ENCODE assay signal across 16 cellular contexts in genomic region chr18:79566841-79567370, GRCh38.
DNase-seq lines count a peak whose midpoint lies in the region; ATAC-seq, FAIRE-seq and TF ChIP-seq lines count a peak whose summit lies in the region.
"Had no signal": no experiment of that assay in that cellular context is flagged by ENCODE, and none has a peak within 500 bp of the region (broad histone marks: within the 10 kb centered on the region; RNA-seq: fewer than 3 reads in every experiment).

No MANE protein-coding gene starts in this region.

- TF ChIP-seq CTCF in natural killer cell (IDR thresholded peaks at IDR 0.05) (no peak), mesothelial cell of epicardium (IDR thresholded peaks at IDR 0.05; ENCODE audit: unreplicated experiment) (no peak), gastrocnemius medialis (IDR thresholded peaks at IDR 0.05 in 4 of 5, conservative IDR thresholded peaks at IDR 0.05 in 1 of 5) (no peak), colonic mucosa (IDR thresholded peaks at IDR 0.05) (no peak)

- H3K9me3 ChIP-seq in gastrocnemius medialis: no peaks in the 10 kb centered on the region
- H3K9me3 ChIP-seq in small intestine (ENCODE audit: control insufficient read depth, low read depth): no peaks in the 10 kb centered on the region
- no peaks in the 10 kb centered on the region for H3K9me3 ChIP-seq in colonic mucosa

- peak in 1 of 2 donors; percentile 29 for ATAC-seq in natural killer cell treated with Interleukin-12 subunit alpha and Interleukin-12 subunit beta and Interleukin-15 and Interleukin-18, amount 100 ng/mL, for 72 hours
- ATAC-seq in natural killer cell (no peak), gastrocnemius medialis (no peak), GM21528 (IDR thresholded peaks at IDR 0.05; ENCODE audit: low FRiP score, unreplicated experiment) (no peak)
- ATAC-seq: naive thymus-derived CD8-positive, alpha-beta T cell had no signal

- no peak for FAIRE-seq in small intestine (lab: Jason Lieb, UNC)

- H3K4me3 Mint-ChIP-seq in natural killer cell treated with Interleukin-12 subunit alpha and Interleukin-12 subunit beta and Interleukin-15 and Interleukin-18, amount 100 ng/mL, for 72 hours: no peak overlapping the region
- H3K4me3 Mint-ChIP-seq in natural killer cell (no peak overlapping the region), mesothelial cell of epicardium (no peak overlapping the region)
- H3K4me3 Mint-ChIP-seq: activated CD4-positive, alpha-beta T cell treated with anti-CD3 and anti-CD28 coated beads, Interleukin-2, amount 10 ng/mL, durations not matched to agents 24 days and 14 days; naive thymus-derived CD8-positive, alpha-beta T cell had no signal

- no peaks in the 10 kb centered on the region for H3K9me3 Mint-ChIP-seq in natural killer cell treated with Interleukin-12 subunit alpha and Interleukin-12 subunit beta and Interleukin-15 and Interleukin-18, amount 100 ng/mL, for 72 hours
- no peaks in the 10 kb centered on the region for H3K9me3 Mint-ChIP-seq in natural killer cell
- no peaks in the 10 kb centered on the region for H3K9me3 Mint-ChIP-seq in mesothelial cell of epicardium
- H3K9me3 Mint-ChIP-seq: activated CD4-positive, alpha-beta T cell treated with anti-CD3 and anti-CD28 coated beads, Interleukin-2, amount 10 ng/mL, durations not matched to agents 24 days and 14 days had no signal

- no peaks in the 10 kb centered on the region for H3K4me1 Mint-ChIP-seq in natural killer cell treated with Interleukin-12 subunit alpha and Interleukin-12 subunit beta and Interleukin-15 and Interleukin-18, amount 100 ng/mL, for 72 hours (ENCODE audit: low read depth in 2 of 2)
- no peaks in the 10 kb centered on the region for H3K4me1 Mint-ChIP-seq in natural killer cell
- peaks cover 29% of the 10 kb centered on the region for H3K4me1 Mint-ChIP-seq in mesothelial cell of epicardium
- H3K4me1 Mint-ChIP-seq: activated CD4-positive, alpha-beta T cell treated with anti-CD3 and anti-CD28 coated beads, Interleukin-2, amount 10 ng/mL, durations not matched to agents 24 days and 14 days had no signal

- H3K4me3 ChIP-seq in gastrocnemius medialis (no peak overlapping the region), small intestine (ENCODE audit: low read depth in 1 of 2, low read length in 2 of 2) (no peak overlapping the region), colonic mucosa (no peak overlapping the region)
- H3K4me3 ChIP-seq: PC-9 had no signal

- WGBS in small intestine, 3 donors: 83 to 90% (median 90%) methylated on average over 22 of the region's 22 CpGs

- H3K27ac Mint-ChIP-seq in natural killer cell treated with Interleukin-12 subunit alpha and Interleukin-12 subunit beta and Interleukin-15 and Interleukin-18, amount 100 ng/mL, for 72 hours: no peak overlapping the region
- H3K27ac Mint-ChIP-seq in natural killer cell (no peak overlapping the region), mesothelial cell of epicardium (peak overlapping the region; percentile 98)
- H3K27ac Mint-ChIP-seq: activated CD4-positive, alpha-beta T cell treated with anti-CD3 and anti-CD28 coated beads, Interleukin-2, amount 10 ng/mL, durations not matched to agents 24 days and 14 days had no signal

- intact Hi-C loops in natural killer cell (cut with micrococcal nuclease) (no loop called here), gastrocnemius medialis (cut with DNase I; ENCODE audit: low total_unique reads) (no loop called here), colonic mucosa (cut with DNase I) (no loop called here)

- H3K27ac ChIP-seq in epithelial cell of prostate: peak overlapping the region; percentile 76
- H3K27ac ChIP-seq in gastrocnemius medialis: no peak overlapping the region
- no peak overlapping the region for H3K27ac ChIP-seq in small intestine (ENCODE audit: low read depth in 1 of 2, low read length in 1 of 2)
- no peak overlapping the region for H3K27ac ChIP-seq in colonic mucosa
- H3K27ac ChIP-seq: PC-9 had no signal

- no peaks in the 10 kb centered on the region for H3K36me3 Mint-ChIP-seq in natural killer cell treated with Interleukin-12 subunit alpha and Interleukin-12 subunit beta and Interleukin-15 and Interleukin-18, amount 100 ng/mL, for 72 hours
- H3K36me3 Mint-ChIP-seq in natural killer cell (no peaks in the 10 kb centered on the region), mesothelial cell of epicardium (no peaks in the 10 kb centered on the region)

- H3K27me3 ChIP-seq in gastrocnemius medialis (no peaks in the 10 kb centered on the region), small intestine (ENCODE audit: control insufficient read depth in 2 of 2, insufficient read depth in 2 of 2, low read length in 2 of 2) (no peaks in the 10 kb centered on the region), colonic mucosa (no peaks in the 10 kb centered on the region)

- H3K36me3 ChIP-seq in gastrocnemius medialis (no peaks in the 10 kb centered on the region), small intestine (ENCODE audit: control insufficient read depth in 2 of 2, insufficient read depth in 2 of 2, low read length in 2 of 2) (no peaks in the 10 kb centered on the region), colonic mucosa (no peaks in the 10 kb centered on the region)

- in situ Hi-C loops in gastrocnemius medialis (cut with MboI; ENCODE audit: low sequenced_read_pairs in 4 of 4): no loop called here

- no peak overlapping the region for H3K9ac ChIP-seq in colonic mucosa (ENCODE audit: low read depth in 2 of 2, low read length in 2 of 2)

- TF ChIP-seq POLR2A in gastrocnemius medialis (IDR thresholded peaks at IDR 0.05): no peak

- peak; percentile 49 for DNase-seq in natural killer cell treated with Interleukin-12 subunit alpha and Interleukin-12 subunit beta and Interleukin-15 and Interleukin-18, amount 100 ng/mL, for 72 hours (ENCODE audit: low spot score)
- DNase-seq in natural killer cell (no peak), epithelial cell of prostate (ENCODE audit: low read depth, low spot score) (no peak), mesothelial cell of epicardium (ENCODE audit: low spot score in 2 of 2, unreplicated experiment in 2 of 2) (no peak), gastrocnemius medialis (no peak), small intestine (no peak), colonic mucosa (no peak)
- DNase-seq: ACHN; activated CD4-positive, alpha-beta T cell treated with anti-CD3 and anti-CD28 coated beads, Interleukin-2, amount 10 ng/mL, durations not matched to agents 24 days and 14 days; activated T-cell treated with anti-CD3 and anti-CD28 coated beads, Interleukin-2, amount 50 U/mL, for 48 hours; COR-L47; NCI-H345; substantia nigra had no signal

- H3K4me1 ChIP-seq in gastrocnemius medialis (peaks cover 12 to 22% of the 10 kb centered on the region in 2 donors), small intestine (ENCODE audit: control insufficient read depth in 2 of 2, insufficient read depth in 1 of 2, low read depth in 1 of 2, low read length in 1 of 2) (no peaks in the 10 kb centered on the region), colonic mucosa (no peaks in the 10 kb centered on the region)

- no peaks in the 10 kb centered on the region for H3K27me3 Mint-ChIP-seq in natural killer cell treated with Interleukin-12 subunit alpha and Interleukin-12 subunit beta and Interleukin-15 and Interleukin-18, amount 100 ng/mL, for 72 hours
- H3K27me3 Mint-ChIP-seq in natural killer cell (ENCODE audit: low read depth in 2 of 2): peaks cover 0 to 4% of the 10 kb centered on the region in 2 donors
- no peaks in the 10 kb centered on the region for H3K27me3 Mint-ChIP-seq in mesothelial cell of epicardium (ENCODE audit: low read depth)
- H3K27me3 Mint-ChIP-seq: activated CD4-positive, alpha-beta T cell treated with anti-CD3 and anti-CD28 coated beads, Interleukin-2, amount 10 ng/mL, durations not matched to agents 24 days and 14 days had no signal
